In the genomic region with DNA sequence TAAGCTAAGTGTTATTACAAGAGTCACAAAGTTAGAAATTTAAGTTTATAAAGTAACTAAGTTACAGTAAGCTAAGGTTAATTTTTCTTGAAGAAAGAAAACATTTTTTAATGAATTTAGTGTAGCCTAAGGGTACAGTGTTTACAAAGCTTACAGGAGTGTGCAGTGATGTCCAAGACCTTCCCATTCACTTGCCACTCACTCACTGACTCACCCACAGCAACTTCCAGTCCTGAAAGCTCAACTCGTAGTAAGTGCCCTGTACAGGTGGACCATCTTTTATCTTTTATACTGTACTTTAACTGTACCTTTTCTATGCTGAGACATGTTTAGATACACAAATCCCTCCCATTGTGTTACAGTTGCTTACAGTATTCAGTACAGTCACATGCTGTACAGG, we compare ENCODE assay signal across 19 cellular contexts.
DNase-seq lines count a peak whose midpoint lies in the region; ATAC-seq and TF ChIP-seq lines count a peak whose summit lies in the region.
"Had no signal": no experiment of that assay in that cellular context is flagged by ENCODE, and none has a peak within 500 bp of the region (broad histone marks: within the 10 kb centered on the region; RNA-seq: fewer than 3 reads in every experiment).

No MANE protein-coding gene starts in this region.

- H3K9ac ChIP-seq in IMR-90 (ENCODE audit: low read depth, low read length): no peak overlapping the region

- H4K91ac ChIP-seq in IMR-90 (ENCODE audit: insufficient read depth, low read depth, low read length): no peak overlapping the region

- in situ Hi-C loops in IMR-90 (cut with MboI; ENCODE audit: low sequenced_read_pairs): no loop called here

- H3K4ac ChIP-seq in IMR-90 (ENCODE audit: low read depth, low read length): no peak overlapping the region

- H4K5ac ChIP-seq in IMR-90 (ENCODE audit: low read depth, low read length): no peak overlapping the region

- no peaks in the 10 kb centered on the region for H3K36me3 ChIP-seq in IMR-90 (ENCODE audit: control insufficient read depth, insufficient read depth, low read length)
- no peaks in the 10 kb centered on the region for H3K36me3 ChIP-seq in RWPE2 (ENCODE audit: low read depth)
- H3K36me3 ChIP-seq: BE2C had no signal

- H3K23ac ChIP-seq in IMR-90 (ENCODE audit: low read depth, low read length): no peak overlapping the region

- CTCF ChIA-PET in IMR-90 (lab: Yijun Ruan, JAX): interaction anchor here (0.6 kb wide), 3 partner anchors 50 to 661 kb away, joined by 3 read pairs; no protein-coding TSS in a partner anchor

- intact Hi-C loops in IMR-90 (cut with micrococcal nuclease): loop anchor here (1.0 kb wide), 1 partner anchor 9 kb away; no protein-coding TSS in a partner anchor

- H3K9me3 ChIP-seq in IMR-90 (ENCODE audit: control insufficient read depth, insufficient read depth, low read length) (peaks cover 2% of the 10 kb centered on the region; the same call in 1 of the 2 replicates), RWPE2 (ENCODE audit: severe bottlenecking) (no peaks in the 10 kb centered on the region)
- H3K9me3 ChIP-seq: BE2C, Caco-2 had no signal

- H3K14ac ChIP-seq in IMR-90 (replicated peaks; ENCODE audit: low read depth, low read length): no peak overlapping the region

- H3K9me1 ChIP-seq in IMR-90 (ENCODE audit: insufficient read depth, low read length): no peaks in the 10 kb centered on the region; the same call in 1 of the 2 replicates

- BruUV-seq in IMR-90 (replicated peaks; lab: Mats Ljungman, UMichigan): no TSS peak

- H4K8ac ChIP-seq in IMR-90 (ENCODE audit: low read depth in 2 of 2, low read length in 2 of 2): no peak overlapping the region

- H2BK20ac ChIP-seq in IMR-90 (ENCODE audit: low read depth, low read length): no peak overlapping the region

- no peak overlapping the region for H3K56ac ChIP-seq in IMR-90 (ENCODE audit: extremely low read depth, insufficient read depth, low read length)

- no peak overlapping the region for H2AK5ac ChIP-seq in IMR-90 (ENCODE audit: low read depth, low read length)

- dilution Hi-C loops in IMR-90 (cut with HindIII; ENCODE audit: low sequenced_read_pairs, unreplicated experiment): no loop called here

- TF ChIP-seq RAD21 in IMR-90 (IDR thresholded peaks at IDR 0.05; ENCODE audit: low read length): no peak

- no peaks in the 10 kb centered on the region for H3K79me1 ChIP-seq in IMR-90 (ENCODE audit: low read depth in 1 of 2, low read length in 2 of 2)

- H3K27me3 ChIP-seq in IMR-90 (ENCODE audit: control insufficient read depth, insufficient read depth, low read length) (peaks cover 2% of the 10 kb centered on the region; the same call in 1 of the 2 replicates), RWPE2 (ENCODE audit: insufficient read depth, poor library complexity, severe bottlenecking) (no peaks in the 10 kb centered on the region)
- H3K27me3 ChIP-seq: BE2C had no signal

- H2AFZ ChIP-seq in IMR-90 (replicated peaks; ENCODE audit: low read length, poor library complexity): no peak overlapping the region

- no peak for TF ChIP-seq CTCF in IMR-90 (conservative IDR thresholded peaks at IDR 0.05; ENCODE audit: low read depth, low read length)
- no peak for TF ChIP-seq CTCF in RWPE2 (IDR thresholded peaks at IDR 0.05; ENCODE audit: poor library complexity, severe bottlenecking)

- no peak overlapping the region for H2BK5ac ChIP-seq in IMR-90 (ENCODE audit: low read depth, low read length, poor library complexity, severe bottlenecking)

- WGBS in IMR-90 (ENCODE audit: extremely low coverage in 2 of 2, insufficient read length in 1 of 2), 2 experiments: no CpG with 5 or more reads among the region's 1 CpG

- H3K27ac ChIP-seq in IMR-90 (ENCODE audit: insufficient read depth, low read length) (no peak overlapping the region), RWPE2 (ENCODE audit: poor library complexity, severe bottlenecking) (no peak overlapping the region)

- H3K4me3 ChIP-seq in IMR-90 (ENCODE audit: insufficient read depth, low read depth, low read length) (no peak overlapping the region), RWPE2 (ENCODE audit: severe bottlenecking) (no peak overlapping the region)
- H3K4me3 ChIP-seq: GM12878 had no signal

- no peak overlapping the region for H2BK15ac ChIP-seq in IMR-90 (ENCODE audit: low read depth, low read length)

- H3K4me1 ChIP-seq in IMR-90 (ENCODE audit: control insufficient read depth, insufficient read depth, low read length) (no peaks in the 10 kb centered on the region), RWPE2 (ENCODE audit: insufficient read depth, poor library complexity, severe bottlenecking) (no peaks in the 10 kb centered on the region)
- H3K4me1 ChIP-seq: BE2C had no signal

- no peaks in the 10 kb centered on the region for H4K20me1 ChIP-seq in IMR-90 (ENCODE audit: insufficient read depth, low read length)

- POLR2A ChIA-PET in IMR-90 (lab: Charles Lee; ENCODE audit: unreplicated experiment): no interaction called here

- DNase-seq in IMR-90 (peak; percentile 7), RWPE2 (ENCODE audit: low spot score) (no peak), kidney glomerular epithelial cell (lab: John Stamatoyannopoulos, UW) (peak; percentile 24), COLO668 (lab: John Stamatoyannopoulos, UW; ENCODE audit: unreplicated experiment) (no peak)
- no peak for DNase-seq in stimulated activated CD4-positive, alpha-beta T cell treated with anti-CD3 and anti-CD28 coated beads, Interleukin-2, amount 100 ng/mL, for 24 hours
- DNase-seq: ACHN; BE2C; C1 segment of cervical spinal cord; Caco-2; CD4-positive, CD25-positive, alpha-beta regulatory T cell; CD8-positive, alpha-beta memory T cell; DMS79; GOT3; H7; HFFc6; KBM-7 had no signal

- no peak overlapping the region for H3K18ac ChIP-seq in IMR-90 (ENCODE audit: low read depth, low read length)

- ATAC-seq in IMR-90 (ENCODE audit: low read depth) (no peak), RWPE2 (ENCODE audit: low read depth) (peak; percentile 53; the same call in 1 of the 3 replicates), GM19328 (IDR thresholded peaks at IDR 0.05; ENCODE audit: unreplicated experiment) (no peak)
- ATAC-seq: GM12878, HCT116 had no signal

- no peak overlapping the region for H2AK9ac ChIP-seq in IMR-90 (replicated peaks; ENCODE audit: low read depth, low read length, poor library complexity)

- H2BK120ac ChIP-seq in IMR-90 (ENCODE audit: low read depth, low read length): no peak overlapping the region

- no peak overlapping the region for H3K4me2 ChIP-seq in IMR-90 (ENCODE audit: low read depth, low read length)

- TF ChIP-seq POLR2A in IMR-90 (IDR thresholded peaks at IDR 0.05; ENCODE audit: low read depth, low read length): no peak

TF ChIP-seq in IMR-90, 13 proteins besides CTCF, POLR2A, EP300 and RAD21:
- no peak for TF ChIP-seq SMC3 (IDR thresholded peaks at IDR 0.05; ENCODE audit: low read depth, low read length)
- no peak for TF ChIP-seq MAFK (IDR thresholded peaks at IDR 0.05; ENCODE audit: low read depth, low read length)
- no peak for TF ChIP-seq USF2 (IDR thresholded peaks at IDR 0.05; ENCODE audit: low read depth, low read length)
- no peak for TF ChIP-seq NFE2L2 (IDR thresholded peaks at IDR 0.05; ENCODE audit: low read depth, low read length)
- no peak for TF ChIP-seq MAZ (IDR thresholded peaks at IDR 0.05; ENCODE audit: borderline replicate concordance, low read depth, low read length)
- TF ChIP-seq, protein P1, sequence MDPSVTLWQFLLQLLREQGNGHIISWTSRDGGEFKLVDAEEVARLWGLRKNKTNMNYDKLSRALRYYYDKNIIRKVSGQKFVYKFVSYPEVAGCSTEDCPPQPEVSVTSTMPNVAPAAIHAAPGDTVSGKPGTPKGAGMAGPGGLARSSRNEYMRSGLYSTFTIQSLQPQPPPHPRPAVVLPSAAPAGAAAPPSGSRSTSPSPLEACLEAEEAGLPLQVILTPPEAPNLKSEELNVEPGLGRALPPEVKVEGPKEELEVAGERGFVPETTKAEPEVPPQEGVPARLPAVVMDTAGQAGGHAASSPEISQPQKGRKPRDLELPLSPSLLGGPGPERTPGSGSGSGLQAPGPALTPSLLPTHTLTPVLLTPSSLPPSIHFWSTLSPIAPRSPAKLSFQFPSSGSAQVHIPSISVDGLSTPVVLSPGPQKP (IDR thresholded peaks at IDR 0.05; ENCODE audit: borderline replicate concordance, low read depth, low read length): no peak
- no peak for TF ChIP-seq CEBPB (IDR thresholded peaks at IDR 0.05; ENCODE audit: low read depth, low read length)

Comparison
In these comparisons a context has a peak if more than half of its experiments do, and no peak if none do; other contexts are left out.
1. DNase-seq: peak in IMR-90 (single experiment) and kidney glomerular epithelial cell (single experiment); none in RWPE2 (single experiment), stimulated activated CD4-positive, alpha-beta T cell treated with anti-CD3 and anti-CD28 coated beads, Interleukin-2, amount 100 ng/mL, for 24 hours (0 of 2) and COLO668 (single experiment).